In genomic region chr17:38559880-38560230, GRCh38 we compare ENCODE assay signal across 10 cellular contexts. TPM values are rescaled to one million over a fixed set of nuclear protein-coding genes. Genes with fewer than 3 reads are reported as not detected.
DNase-seq lines count a peak whose midpoint lies in the region; ATAC-seq and TF ChIP-seq lines count a peak whose summit lies in the region.
"Had no signal": no experiment of that assay in that cellular context is flagged by ENCODE, and none has a peak within 500 bp of the region (broad histone marks: within the 10 kb centered on the region; RNA-seq: fewer than 3 reads in every experiment).

No MANE protein-coding gene starts in this region.

- H3K9me3 ChIP-seq in gastrocnemius medialis (no peaks in the 10 kb centered on the region), testis (no peaks in the 10 kb centered on the region)
- H3K9me3 ChIP-seq: colonic mucosa had no signal

- TF ChIP-seq POLR2A in gastrocnemius medialis (IDR thresholded peaks at IDR 0.05) (no peak), testis (IDR thresholded peaks at IDR 0.05) (no peak)

- no peak for TF ChIP-seq CTCF in gastrocnemius medialis (IDR thresholded peaks at IDR 0.05 in 4 of 5, conservative IDR thresholded peaks at IDR 0.05 in 1 of 5)
- no peak for TF ChIP-seq CTCF in testis (IDR thresholded peaks at IDR 0.05)

- H3K4me3 ChIP-seq in gastrocnemius medialis: peak overlapping the region in 3 of 4 donors; percentile 56 to 69 (median 64)
- no peak overlapping the region for H3K4me3 ChIP-seq in testis

- DNase-seq in D341Med (ENCODE audit: low spot score) (peak; percentile 68), NCI-H2171 (lab: John Stamatoyannopoulos, UW) (peak; percentile 21), gastrocnemius medialis (no peak), testis (no peak), medulla oblongata (ENCODE audit: extremely low spot score) (no peak)

- 17 to 37% methylated on average over 6 of the region's 6 CpGs for WGBS in testis, 2 donors

- H3K4me1 ChIP-seq in gastrocnemius medialis (peaks cover 13 to 27% of the 10 kb centered on the region in 2 donors), testis (peaks cover 18% of the 10 kb centered on the region)

- in situ Hi-C loops in gastrocnemius medialis (cut with MboI; ENCODE audit: low sequenced_read_pairs in 4 of 4): loop anchor here in 3 of 4 donors (5.0 to 10.0 kb wide), 2 partner anchors 105 to 107 kb away; no protein-coding TSS in a partner anchor

- ATAC-seq in gastrocnemius medialis (no peak), GM21737 (IDR thresholded peaks at IDR 0.05; ENCODE audit: unreplicated experiment) (no peak), HG03378 (IDR thresholded peaks at IDR 0.05; ENCODE audit: unreplicated experiment) (no peak)
- ATAC-seq: SK-N-SH treated with all-trans-retinoic acid at 6 μM for 48 hours had no signal

- intact Hi-C loops in gastrocnemius medialis (cut with DNase I; ENCODE audit: low total_unique reads): loop anchor here (2.0 kb wide), 1 partner anchor 175 kb away; no protein-coding TSS in a partner anchor
- intact Hi-C loops in testis (cut with DNase I; ENCODE audit: low total_unique reads): loop anchor here (10.0 kb wide), 1 partner anchor 105 kb away; no protein-coding TSS in a partner anchor

- H3K27me3 ChIP-seq in gastrocnemius medialis (peaks cover 55 to 63% (median 61%) of the 10 kb centered on the region in 3 donors), testis (no peaks in the 10 kb centered on the region)

- no peaks in the 10 kb centered on the region for H3K36me3 ChIP-seq in gastrocnemius medialis
- no peaks in the 10 kb centered on the region for H3K36me3 ChIP-seq in testis (ENCODE audit: low read depth, missing control alignments)
- H3K36me3 ChIP-seq: colonic mucosa had no signal

- peak overlapping the region; percentile 85 for H3K27ac ChIP-seq in cingulate gyrus (ENCODE audit: low read depth, low read length)
- H3K27ac ChIP-seq in gastrocnemius medialis: no peak overlapping the region
- H3K27ac ChIP-seq in testis: no peak overlapping the region
- H3K27ac ChIP-seq: colonic mucosa had no signal

RNA-seq across cellular contexts. Expression of gene SRCIN1, which starts 45.9 kb away (rescaled TPM):
- total RNA-seq in gastrocnemius medialis (under 1 TPM in 1 of 4 donors, not detected in 3; 0.24 TPM), testis (1 to 10 TPM; 6.2 to 8.9 TPM)
- polyA plus RNA-seq in testis (ENCODE audit: insufficient read depth, low read depth, low replicate concordance): 3.2 TPM

Comparison
In these comparisons a context has a peak if more than half of its experiments do, and no peak if none do; other contexts are left out.
1. DNase-seq: peak in D341Med (single experiment) and NCI-H2171 (single experiment); none in gastrocnemius medialis (0 of 2), testis (single experiment) and medulla oblongata (single experiment).
2. H3K4me3 ChIP-seq: peak in gastrocnemius medialis (3 of 4); none in testis (0 of 2).
3. RNA of gene SRCIN1, which starts 45.9 kb away (total RNA-seq): 6.2 to 8.9 TPM in testis; 0.24 TPM in gastrocnemius medialis; every median in the first group is over 4 times any median in the second.